In genomic region chr1:50354813-50355212, GRCh38 we compare ENCODE assay signal across 16 cellular contexts.
DNase-seq lines count a peak whose midpoint lies in the region; ATAC-seq and TF ChIP-seq lines count a peak whose summit lies in the region.
"Had no signal": no experiment of that assay in that cellular context is flagged by ENCODE, and none has a peak within 500 bp of the region (broad histone marks: within the 10 kb centered on the region; RNA-seq: fewer than 3 reads in every experiment).

No MANE protein-coding gene starts in this region.

- H3K4me3 ChIP-seq in coronary artery (no peak overlapping the region), esophagus muscularis mucosa (no peak overlapping the region), uterus (no peak overlapping the region)
- H3K4me3 ChIP-seq: BLaER1 had no signal

- DNase-seq in coronary artery (ENCODE audit: low spot score) = peak; percentile 63
- peak; percentile 83 for DNase-seq in esophagus muscularis mucosa (ENCODE audit: extremely low spot score)
- no peak for DNase-seq in uterus
- DNase-seq in D341Med (ENCODE audit: low spot score) = no peak
- DNase-seq: 8988T; ACHN; BE2C; C1 segment of cervical spinal cord; CD4-positive, alpha-beta memory T cell; CD4-positive, CD25-positive, alpha-beta regulatory T cell; CD8-positive, alpha-beta memory T cell; COR-L47; DMS79 treated with DMSO at 0.1 percent for 48 hours; GF-D8 had no signal

- TF ChIP-seq CTCF in coronary artery (IDR thresholded peaks at IDR 0.05) (no peak), esophagus muscularis mucosa (IDR thresholded peaks at IDR 0.05) (no peak), uterus (IDR thresholded peaks at IDR 0.05) (no peak)

- intact Hi-C loops in esophagus muscularis mucosa (cut with DNase I) (no loop called here), uterus (cut with DNase I; ENCODE audit: low total_unique reads) (no loop called here)

- TF ChIP-seq POLR2A in esophagus muscularis mucosa (IDR thresholded peaks at IDR 0.05; ENCODE audit: low read depth) = no peak
- no peak for TF ChIP-seq POLR2A in uterus (IDR thresholded peaks at IDR 0.05)

- WGBS in esophagus muscularis mucosa = 94% methylated on average over 4 of the region's 4 CpGs

- H3K27ac ChIP-seq in coronary artery = no peak overlapping the region
- no peak overlapping the region for H3K27ac ChIP-seq in esophagus muscularis mucosa (replicated peaks in 1 of 4)
- H3K27ac ChIP-seq in uterus = no peak overlapping the region
- H3K27ac ChIP-seq: BLaER1 had no signal

- no peak for TF ChIP-seq EP300 in esophagus muscularis mucosa (IDR thresholded peaks at IDR 0.05)

- H3K27me3 ChIP-seq in esophagus muscularis mucosa (peaks cover 0 to 55% (median 4%) of the 10 kb centered on the region in 4 donors), uterus (no peaks in the 10 kb centered on the region)
- H3K27me3 ChIP-seq: BE2C, BLaER1 had no signal

- H3K9me3 ChIP-seq in esophagus muscularis mucosa (no peaks in the 10 kb centered on the region), uterus (no peaks in the 10 kb centered on the region)
- H3K9me3 ChIP-seq: BE2C had no signal

- H3K4me1 ChIP-seq in esophagus muscularis mucosa = no peaks in the 10 kb centered on the region
- no peaks in the 10 kb centered on the region for H3K4me1 ChIP-seq in uterus
- H3K4me1 ChIP-seq: BE2C had no signal

- no peak for ATAC-seq in HG02981 (IDR thresholded peaks at IDR 0.05; ENCODE audit: unreplicated experiment)

- H3K36me3 ChIP-seq in esophagus muscularis mucosa (no peaks in the 10 kb centered on the region), uterus (no peaks in the 10 kb centered on the region)
- H3K36me3 ChIP-seq: BE2C, BLaER1 had no signal

Comparison
In these comparisons a context has a peak if more than half of its experiments do, and no peak if none do; other contexts are left out.
1. DNase-seq: peak in coronary artery (single experiment) and esophagus muscularis mucosa (single experiment); none in uterus (0 of 2) and D341Med (single experiment).